ENCODE assay signal across 15 cellular contexts in genomic region chr6:41187924-41188886, GRCh38. TPM values are rescaled to one million over a fixed set of nuclear protein-coding genes. Genes with fewer than 3 reads are reported as not detected.
"Had no signal": no experiment of that assay in that cellular context is flagged by ENCODE, and none has a peak within 500 bp of the region (broad histone marks: within the 10 kb centered on the region; RNA-seq: fewer than 3 reads in every experiment).

No MANE protein-coding gene starts in this region.

- H3K4me1 Mint-ChIP-seq: WTC11 had no signal

- H3K36me3 Mint-ChIP-seq: stimulated activated effector memory CD8-positive, alpha-beta T cell treated with anti-CD3 and anti-CD28 coated beads, Interleukin-12 subunit alpha, Interleukin-12 subunit beta, amount 100 ng/mL, for 72 hours had no signal

- H3K4me3 Mint-ChIP-seq: activated T-helper 1 cell treated with anti-CD3 and anti-CD28 coated beads, Interleukin-12 subunit alpha, Interleukin-12 subunit beta, Interleukin-2, Interleukin-4 antibody, amounts not matched to agents 30 ng/mL and 10 ng/mL and 1 ng/mL, durations not matched to agents 14 hours and 24 hours and 36 hours; stimulated activated effector memory CD8-positive, alpha-beta T cell treated with anti-CD3 and anti-CD28 coated beads, Interleukin-12 subunit alpha, Interleukin-12 subunit beta, amount 100 ng/mL, for 72 hours; WTC11 had no signal

- H3K27ac Mint-ChIP-seq: activated T-helper 1 cell treated with anti-CD3 and anti-CD28 coated beads, Interleukin-12 subunit alpha, Interleukin-12 subunit beta, Interleukin-2, Interleukin-4 antibody, amounts not matched to agents 30 ng/mL and 10 ng/mL and 1 ng/mL, durations not matched to agents 14 hours and 24 hours and 36 hours; stimulated activated effector memory CD8-positive, alpha-beta T cell treated with anti-CD3 and anti-CD28 coated beads, Interleukin-12 subunit alpha, Interleukin-12 subunit beta, amount 100 ng/mL, for 72 hours; WTC11 had no signal

- ATAC-seq: stimulated activated effector memory CD8-positive, alpha-beta T cell treated with anti-CD3 and anti-CD28 coated beads, Interleukin-12 subunit alpha, Interleukin-12 subunit beta, amount 100 ng/mL, for 72 hours; WTC11 had no signal

- DNase-seq: activated CD4-positive, alpha-beta T cell treated with anti-CD3 and anti-CD28 coated beads for 48 hours; islet precursor cell; mammary epithelial cell; T-helper 2 cell had no signal

- H3K9me3 Mint-ChIP-seq: stimulated activated effector memory CD8-positive, alpha-beta T cell treated with anti-CD3 and anti-CD28 coated beads, Interleukin-12 subunit alpha, Interleukin-12 subunit beta, amount 100 ng/mL, for 72 hours had no signal

RNA-seq across cellular contexts. Expression of gene TREML2, which starts 12.7 kb away (rescaled TPM):
- total RNA-seq: astrocyte, bronchial epithelial cell, chondrocyte, dermis microvascular lymphatic vessel endothelial cell, renal cortical epithelial cell had no signal

RNA-seq across cellular contexts. Expression of gene TREM2, which starts 25.3 kb away (rescaled TPM):
- total RNA-seq: activated CD8-positive, alpha-beta memory T cell treated with anti-CD3 and anti-CD28 coated beads for 36 hours; activated T-helper 1 cell treated with anti-CD3 and anti-CD28 coated beads, Interleukin-12 subunit alpha, Interleukin-12 subunit beta, Interleukin-2, Interleukin-4 antibody, amounts not matched to agents 30 ng/mL and 10 ng/mL and 1 ng/mL, durations not matched to agents 14 hours and 24 hours and 36 hours; astrocyte; chondrocyte; dermis microvascular lymphatic vessel endothelial cell; renal cortical epithelial cell; WTC11 had no signal

RNA-seq across cellular contexts. Expression of gene TREML1, which starts 34.1 kb away (rescaled TPM):
- total RNA-seq: activated CD8-positive, alpha-beta memory T cell treated with anti-CD3 and anti-CD28 coated beads for 36 hours; activated T-helper 1 cell treated with anti-CD3 and anti-CD28 coated beads, Interleukin-12 subunit alpha, Interleukin-12 subunit beta, Interleukin-2, Interleukin-4 antibody, amounts not matched to agents 30 ng/mL and 10 ng/mL and 1 ng/mL, durations not matched to agents 14 hours and 24 hours and 36 hours; astrocyte; bronchial epithelial cell; chondrocyte; dermis microvascular lymphatic vessel endothelial cell; renal cortical epithelial cell; WTC11 had no signal
- polyA plus RNA-seq: urinary bladder had no signal

RNA-seq across cellular contexts. Expression of gene TREML4, which starts 39.9 kb away (rescaled TPM):
- total RNA-seq: activated CD8-positive, alpha-beta memory T cell treated with anti-CD3 and anti-CD28 coated beads for 36 hours; activated T-helper 1 cell treated with anti-CD3 and anti-CD28 coated beads, Interleukin-12 subunit alpha, Interleukin-12 subunit beta, Interleukin-2, Interleukin-4 antibody, amounts not matched to agents 30 ng/mL and 10 ng/mL and 1 ng/mL, durations not matched to agents 14 hours and 24 hours and 36 hours; astrocyte; bronchial epithelial cell; chondrocyte; dermis microvascular lymphatic vessel endothelial cell; mammary epithelial cell; renal cortical epithelial cell; urinary bladder; WTC11 had no signal
- polyA plus RNA-seq: esophagus, mammary epithelial cell had no signal
